ENCODE assay signal across 24 cellular contexts in genomic region chr7:6505685-6506559, GRCh38. TPM values are rescaled to one million over a fixed set of nuclear protein-coding genes. Genes with fewer than 3 reads are reported as not detected.
DNase-seq lines count a peak whose midpoint lies in the region; ATAC-seq and TF ChIP-seq lines count a peak whose summit lies in the region.
"Had no signal": no experiment of that assay in that cellular context is flagged by ENCODE, and none has a peak within 500 bp of the region (broad histone marks: within the 10 kb centered on the region; RNA-seq: fewer than 3 reads in every experiment).

No MANE protein-coding gene starts in this region.

- H3K36me3 Mint-ChIP-seq in endodermal cell (ENCODE audit: low read depth), result no peaks in the 10 kb centered on the region

- no peak overlapping the region for H3K27ac ChIP-seq in BLaER1 treated with 17β-estradiol and CSF1 and Interleukin-3, amounts not matched to agents 10 nM and 100 nM
- H3K27ac ChIP-seq in endodermal cell (ENCODE audit: low read depth, low read length), result no peak overlapping the region
- H3K27ac ChIP-seq: heart right ventricle, left ventricle myocardium inferior, neutrophil had no signal

- no peak for ATAC-seq in HG02973 (IDR thresholded peaks at IDR 0.05; ENCODE audit: unreplicated experiment)
- ATAC-seq: GM23338; heart right ventricle; stimulated activated naive CD8-positive, alpha-beta T cell treated with anti-CD3 and anti-CD28 coated beads, Interleukin-15, Interleukin-2, amounts not matched to agents 100 U/mL and 50 U/mL, for 24 hours had no signal

- WGBS in endodermal cell (ENCODE audit: insufficient coverage in 1 of 2, insufficient read length in 1 of 2), 2 experiments, result 77 to 86% methylated on average over 18 to 20 of the region's 20 CpGs

- peaks cover 0 to 73% (median 45%) of the 10 kb centered on the region in 11 experiments; a peak in 15 of 22 replicates for H3K36me3 ChIP-seq in BLaER1 treated with 17β-estradiol and CSF1 and Interleukin-3, amounts not matched to agents 10 nM and 100 nM
- no peaks in the 10 kb centered on the region for H3K36me3 ChIP-seq in NT2/D1 (ENCODE audit: insufficient read depth, insufficient read length, low read length)
- H3K36me3 ChIP-seq in endodermal cell (ENCODE audit: control insufficient read depth, insufficient read depth, low read length), result no peaks in the 10 kb centered on the region
- H3K36me3 ChIP-seq: heart right ventricle, left ventricle myocardium inferior, neutrophil, transverse colon had no signal

- peaks cover 6 to 29% (median 22%) of the 10 kb centered on the region in 10 experiments; a peak in 18 of 20 replicates for H3K4me1 ChIP-seq in BLaER1 treated with 17β-estradiol and CSF1 and Interleukin-3, amounts not matched to agents 10 nM and 100 nM
- H3K4me1 ChIP-seq in NT2/D1 (ENCODE audit: insufficient read depth, insufficient read length) (peaks cover 17% of the 10 kb centered on the region), endodermal cell (ENCODE audit: control insufficient read depth, insufficient read depth, low read length) (no peaks in the 10 kb centered on the region)

- H3K4me1 Mint-ChIP-seq in endodermal cell, result no peaks in the 10 kb centered on the region

- peaks cover 0 to 29% (median 0%) of the 10 kb centered on the region in 11 experiments; a peak in 5 of 22 replicates for H4K20me1 ChIP-seq in BLaER1 treated with 17β-estradiol and CSF1 and Interleukin-3, amounts not matched to agents 10 nM and 100 nM

- DNase-seq in AG08396 (ENCODE audit: low spot score) (peak; percentile 12), NT2/D1 (ENCODE audit: low read depth, low spot score) (no peak), endodermal cell (peak; percentile 50), NCI-H1694 treated with DMSO at 0.1 percent for 48 hours (lab: John Stamatoyannopoulos, UW) (no peak), OCI-M1 (lab: John Stamatoyannopoulos, UW) (no peak)
- DNase-seq: activated CD4-positive, alpha-beta T cell treated with anti-CD3 and anti-CD28 coated beads, Interleukin-2, amount 10 ng/mL, durations not matched to agents 24 days and 14 days; activated effector memory CD4-positive, alpha-beta T cell treated with Interleukin-2 at 50 U/mL for 16 hours; amniotic stem cell; heart right ventricle; Karpas-422; left ventricle myocardium inferior; NCI-H1092; NCI-H510A treated with DMSO at 0.1 percent for 48 hours; stimulated activated CD4-positive, alpha-beta T cell treated with anti-CD3 and anti-CD28 coated beads, Interleukin-2, amount 100 ng/mL, for 48 hours; stimulated activated naive CD8-positive, alpha-beta T cell treated with anti-CD3 and anti-CD28 coated beads, Interleukin-15, Interleukin-2, amounts not matched to agents 100 U/mL and 50 U/mL, for 24 hours; SW 1271; transverse colon had no signal

- H3K4me3 Mint-ChIP-seq in endodermal cell, result no peak overlapping the region

- no peak for TF ChIP-seq CTCF in endodermal cell (conservative IDR thresholded peaks at IDR 0.05)

- no peaks in the 10 kb centered on the region for H3K27me3 ChIP-seq in BLaER1 treated with 17β-estradiol and CSF1 and Interleukin-3, amounts not matched to agents 10 nM and 100 nM
- peaks cover 13% of the 10 kb centered on the region for H3K27me3 ChIP-seq in NT2/D1 (ENCODE audit: insufficient read depth, insufficient read length)
- peaks cover 21% of the 10 kb centered on the region for H3K27me3 ChIP-seq in endodermal cell (ENCODE audit: control insufficient read depth, insufficient read depth, low read length, poor library complexity, severe bottlenecking)
- H3K27me3 ChIP-seq: transverse colon had no signal

- no peaks in the 10 kb centered on the region for H3K9me3 ChIP-seq in BLaER1 treated with 17β-estradiol and CSF1 and Interleukin-3, amounts not matched to agents 10 nM and 100 nM (replicated peaks in 1 of 11)
- H3K9me3 ChIP-seq in NT2/D1 (ENCODE audit: insufficient read depth, low read length), result no peaks in the 10 kb centered on the region
- no peaks in the 10 kb centered on the region for H3K9me3 ChIP-seq in endodermal cell (ENCODE audit: control insufficient read depth, low read length)
- H3K9me3 ChIP-seq: heart right ventricle, left ventricle myocardium inferior, neutrophil, transverse colon had no signal

- H3K27me3 Mint-ChIP-seq in endodermal cell (ENCODE audit: insufficient read depth), result peaks cover 10% of the 10 kb centered on the region
- H3K27me3 Mint-ChIP-seq: activated CD4-positive, alpha-beta T cell treated with anti-CD3 and anti-CD28 coated beads, Interleukin-2, amount 10 ng/mL, durations not matched to agents 24 days and 14 days had no signal

- peak overlapping the region in 7 of 11 experiments; percentile 97 to 100 (median 98); a peak in 9 of 22 replicates for H3K4me2 ChIP-seq in BLaER1 treated with 17β-estradiol and CSF1 and Interleukin-3, amounts not matched to agents 10 nM and 100 nM
- H3K4me2 ChIP-seq: smooth muscle cell had no signal

- H3K4me3 ChIP-seq in BLaER1 treated with 17β-estradiol and CSF1 and Interleukin-3, amounts not matched to agents 10 nM and 100 nM, result no peak overlapping the region
- H3K4me3 ChIP-seq in NT2/D1 (ENCODE audit: insufficient read length, low read depth) (no peak overlapping the region), endodermal cell (ENCODE audit: low read length) (no peak overlapping the region)
- H3K4me3 ChIP-seq: heart right ventricle, left ventricle myocardium inferior had no signal

- H3K9me3 Mint-ChIP-seq in endodermal cell, result no peaks in the 10 kb centered on the region
- H3K9me3 Mint-ChIP-seq: activated CD4-positive, alpha-beta T cell treated with anti-CD3 and anti-CD28 coated beads, Interleukin-2, amount 10 ng/mL, durations not matched to agents 24 days and 14 days; GM23338 had no signal

- peak overlapping the region in 2 of 11 experiments; percentile 6 to 74; a peak in 3 of 22 replicates for H3K9ac ChIP-seq in BLaER1 treated with 17β-estradiol and CSF1 and Interleukin-3, amounts not matched to agents 10 nM and 100 nM
- H3K9ac ChIP-seq in NT2/D1 (ENCODE audit: insufficient read length, low read depth) (peak overlapping the region; percentile 42), endodermal cell (ENCODE audit: extremely low read depth, low read length, poor library complexity, severe bottlenecking) (no peak overlapping the region)

- no peak overlapping the region for H3K27ac Mint-ChIP-seq in endodermal cell
- H3K27ac Mint-ChIP-seq: activated CD4-positive, alpha-beta T cell treated with anti-CD3 and anti-CD28 coated beads, Interleukin-2, amount 10 ng/mL, durations not matched to agents 24 days and 14 days; GM23338 had no signal

RNA-seq across cellular contexts. Expression of gene KDELR2, which starts 22.0 kb away (rescaled TPM):
- 100 to 1,000 TPM in 1 of 2 donors, 10 to 100 TPM in 1; 90.2 to 123 TPM for total RNA-seq in endodermal cell
- polyA plus RNA-seq in endodermal cell (2013, experiment 1 of 2), result 103 TPM
- 113 TPM for polyA plus RNA-seq in endodermal cell (2013, experiment 2 of 2)

RNA-seq across cellular contexts. Expression of gene GRID2IP, which starts 45.3 kb away (rescaled TPM):
- total RNA-seq in endodermal cell, result 1 to 10 TPM; 2.4 to 4.9 TPM
- 0.46 TPM for polyA plus RNA-seq in endodermal cell (2013, experiment 1 of 2)
- polyA plus RNA-seq in endodermal cell (2013, experiment 2 of 2), result 0.58 TPM
- total RNA-seq: activated CD4-positive, alpha-beta T cell treated with anti-CD3 and anti-CD28 coated beads, Interleukin-2, amount 10 ng/mL, durations not matched to agents 24 days and 14 days; endothelial cell of umbilical vein; HT-29; left ventricle myocardium inferior; smooth muscle cell had no signal
- polyA plus RNA-seq: endothelial cell of umbilical vein, smooth muscle cell had no signal

RNA-seq across cellular contexts. Expression of gene DAGLB, which starts 58.2 kb away (rescaled TPM):
- 10 to 100 TPM; 22.7 to 24.5 TPM for total RNA-seq in endodermal cell
- 22.6 TPM for polyA plus RNA-seq in endodermal cell (2013, experiment 1 of 2)
- 17.2 TPM for polyA plus RNA-seq in endodermal cell (2013, experiment 2 of 2)

Comparison
In these comparisons a context has a peak if more than half of its experiments do, and no peak if none do; other contexts are left out.
1. DNase-seq: peak in AG08396 (single experiment) and endodermal cell (single experiment); none in NT2/D1 (single experiment), NCI-H1694 treated with DMSO at 0.1 percent for 48 hours (single experiment) and OCI-M1 (single experiment).